In genomic region chr22:20957118-20957690, GRCh38 we compare ENCODE assay signal across 9 cellular contexts. TPM values are rescaled to one million over a fixed set of nuclear protein-coding genes. Genes with fewer than 3 reads are reported as not detected.
A peak's percentile ranks its signal among the peaks of the same experiment; 100 is the strongest.
DNase-seq lines count a peak whose midpoint lies in the region; ATAC-seq, FAIRE-seq and TF ChIP-seq lines count a peak whose summit lies in the region.
"Had no signal": no experiment of that assay in that cellular context is flagged by ENCODE, and none has a peak within 500 bp of the region (broad histone marks: within the 10 kb centered on the region; RNA-seq: fewer than 3 reads in every experiment).

No MANE protein-coding gene starts in this region.

- peak overlapping the region; percentile 78 for H3K9ac ChIP-seq in PC-3 (ENCODE audit: low read length)

- ATAC-seq in PC-3 (peak; percentile 50), GM19463 (IDR thresholded peaks at IDR 0.05; ENCODE audit: unreplicated experiment) (no peak)

- H3K79me2 ChIP-seq in PC-3 (ENCODE audit: low read length), result peaks cover 30% of the 10 kb centered on the region

- H4K20me1 ChIP-seq in PC-3 (ENCODE audit: low read length), result no peaks in the 10 kb centered on the region

- H3K36me3 Mint-ChIP-seq in CD8-positive, alpha-beta memory T cell, result peaks cover 3 to 20% (median 9%) of the 10 kb centered on the region in 3 donors
- peaks cover 14% of the 10 kb centered on the region for H3K36me3 Mint-ChIP-seq in osteocyte (ENCODE audit: unreplicated experiment)

- H3F3A ChIP-seq in PC-3 (ENCODE audit: low read length, unreplicated experiment), result peaks cover 4% of the 10 kb centered on the region

- DNase-seq in CD8-positive, alpha-beta memory T cell, result no peak
- DNase-seq in PC-3 (peak; percentile 22), fibroblast of mammary gland (ENCODE audit: low read depth) (no peak), osteocyte (ENCODE audit: extremely low spot score, unreplicated experiment) (peak; percentile 82), SKM-1 (lab: John Stamatoyannopoulos, UW; ENCODE audit: unreplicated experiment) (no peak), GM12891 (ENCODE audit: insufficient read length, low spot score) (no peak)
- DNase-seq in stimulated activated CD4-positive, alpha-beta T cell treated with anti-CD3 and anti-CD28 coated beads, Interleukin-15, amount 100 ng/mL, for 24 hours, result no peak

- H3K4me1 ChIP-seq in CD8-positive, alpha-beta memory T cell (ENCODE audit: insufficient read depth, low read length), result peaks cover 16% of the 10 kb centered on the region
- H3K4me1 ChIP-seq in PC-3 (ENCODE audit: insufficient read depth, low read length), result peaks cover 13% of the 10 kb centered on the region

- no peaks in the 10 kb centered on the region for H3K9me2 ChIP-seq in PC-3 (replicated peaks; ENCODE audit: low read length)

- TF ChIP-seq CTCF in PC-3 (conservative IDR thresholded peaks at IDR 0.05; ENCODE audit: low read depth, low read length), result no peak
- no peak for TF ChIP-seq CTCF in fibroblast of mammary gland (conservative IDR thresholded peaks at IDR 0.05; ENCODE audit: control insufficient read depth, insufficient read depth, low read depth, low read length)
- no peak for TF ChIP-seq CTCF in osteocyte (IDR thresholded peaks at IDR 0.05)

- TSS peak; percentile 32 for BruUV-seq in PC-3 (replicated peaks; lab: Mats Ljungman, UMichigan)

- TF ChIP-seq POLR2A in GM12891 (IDR thresholded peaks at IDR 0.05; ENCODE audit: low read depth, low read length), result no peak

- peaks cover 21 to 26% of the 10 kb centered on the region in 2 donors for H3K27me3 Mint-ChIP-seq in CD8-positive, alpha-beta memory T cell
- H3K27me3 Mint-ChIP-seq in osteocyte (ENCODE audit: unreplicated experiment), result no peaks in the 10 kb centered on the region

- H3K36me3 ChIP-seq in CD8-positive, alpha-beta memory T cell (ENCODE audit: insufficient read depth, low read length), result peaks cover 6% of the 10 kb centered on the region
- peaks cover 12% of the 10 kb centered on the region; the same call in 1 of the 2 replicates for H3K36me3 ChIP-seq in PC-3 (ENCODE audit: low read depth, low read length)

- no peaks in the 10 kb centered on the region for H3K9me3 ChIP-seq in CD8-positive, alpha-beta memory T cell (ENCODE audit: low read length)
- no peaks in the 10 kb centered on the region for H3K9me3 ChIP-seq in PC-3 (ENCODE audit: low read length)

- H3K4me3 Mint-ChIP-seq in CD8-positive, alpha-beta memory T cell, result peak overlapping the region; percentile 29 to 82 (median 66)
- peak overlapping the region; percentile 68 for H3K4me3 Mint-ChIP-seq in osteocyte (ENCODE audit: unreplicated experiment)

- no peak overlapping the region for H3K27ac ChIP-seq in CD8-positive, alpha-beta memory T cell (ENCODE audit: low read depth, low read length)
- peak overlapping the region; percentile 47 for H3K27ac ChIP-seq in PC-3 (ENCODE audit: low read length)

- intact Hi-C loops in PC-3 (cut with micrococcal nuclease), result no loop called here

- no peak for FAIRE-seq in GM12891 (lab: Jason Lieb, UNC)

- peak overlapping the region; percentile 94 for H2AFZ ChIP-seq in PC-3 (ENCODE audit: low read length)

- POLR2A ChIA-PET in CD8-positive, alpha-beta memory T cell (lab: Charles Lee), result interaction anchor here (0.6 kb wide), 2 partner anchors 1799 to 1848 kb away, joined by 4 read pairs; no protein-coding TSS in a partner anchor
- POLR2A ChIA-PET in PC-3 (lab: Charles Lee; ENCODE audit: unreplicated experiment), result no interaction called here

- H3K9me3 Mint-ChIP-seq in CD8-positive, alpha-beta memory T cell, result no peaks in the 10 kb centered on the region
- H3K9me3 Mint-ChIP-seq in osteocyte (ENCODE audit: unreplicated experiment), result no peaks in the 10 kb centered on the region

- no peak overlapping the region for H3K27ac Mint-ChIP-seq in CD8-positive, alpha-beta memory T cell
- no peak overlapping the region for H3K27ac Mint-ChIP-seq in osteocyte (ENCODE audit: unreplicated experiment)

- peak overlapping the region; percentile 19 for H3K4me3 ChIP-seq in CD8-positive, alpha-beta memory T cell (ENCODE audit: low read length)
- peak overlapping the region; percentile 83 for H3K4me3 ChIP-seq in PC-3 (ENCODE audit: low read length)
- peak overlapping the region; percentile 68 for H3K4me3 ChIP-seq in fibroblast of mammary gland (ENCODE audit: control insufficient read depth, low read depth, low read length)

- peaks cover 4 to 22% (median 5%) of the 10 kb centered on the region in 3 donors for H3K4me1 Mint-ChIP-seq in CD8-positive, alpha-beta memory T cell
- H3K4me1 Mint-ChIP-seq in osteocyte (ENCODE audit: unreplicated experiment), result peaks cover 16% of the 10 kb centered on the region

- peaks cover 10% of the 10 kb centered on the region for H3K27me3 ChIP-seq in CD8-positive, alpha-beta memory T cell (ENCODE audit: insufficient read depth, low read length, poor library complexity, severe bottlenecking)
- no peaks in the 10 kb centered on the region for H3K27me3 ChIP-seq in PC-3 (ENCODE audit: low read length)

- peak overlapping the region; percentile 94 for H3K4me2 ChIP-seq in PC-3 (ENCODE audit: low read length)

- CTCF ChIA-PET in CD8-positive, alpha-beta memory T cell (lab: Charles Lee), result no interaction called here
- CTCF ChIA-PET in PC-3 (lab: Charles Lee), result interaction anchor here (1.0 kb wide), 1 partner anchor 72 kb away, joined by 3 read pairs; no protein-coding TSS in a partner anchor

TF ChIP-seq in GM12891, 5 proteins besides CTCF, POLR2A, EP300 and RAD21:
- no peak for TF ChIP-seq POLR2AphosphoS5 (IDR thresholded peaks at IDR 0.05; ENCODE audit: low read depth, low read length)
- no peak for TF ChIP-seq SPI1 (IDR thresholded peaks at IDR 0.05; ENCODE audit: low read depth, low read length)
- TF ChIP-seq POU2F2 (IDR thresholded peaks at IDR 0.05; ENCODE audit: low read depth, low read length), result no peak
- no peak for TF ChIP-seq PAX5 (IDR thresholded peaks at IDR 0.05; ENCODE audit: insufficient read depth, low read length, severe bottlenecking)

RNA-seq across cellular contexts. Expression of gene AIFM3, which starts 9.9 kb away (rescaled TPM):
- under 1 TPM; 0.16 to 0.33 TPM for total RNA-seq in CD8-positive, alpha-beta memory T cell
- polyA plus RNA-seq in CD8-positive, alpha-beta memory T cell, result not detected
- 0.98 and 1.5 TPM in 2 replicates for total RNA-seq in PC-3 (2014; rRNA removed)
- total RNA-seq in osteocyte, result 0.65 and 0.99 TPM in 2 replicates
- polyA plus RNA-seq in GM12891 (2012; ENCODE audit: low read depth, missing spikeins), result 0.98 TPM
- total RNA-seq: HT1080 had no signal

RNA-seq across cellular contexts. Expression of gene LZTR1, which starts 24.9 kb away (rescaled TPM):
- total RNA-seq in CD8-positive, alpha-beta memory T cell, result 10 to 100 TPM; 75.0 to 78.7 TPM
- polyA plus RNA-seq in CD8-positive, alpha-beta memory T cell, result 17.1 TPM
- 41.0 and 49.3 TPM in 2 replicates for total RNA-seq in PC-3 (2014; rRNA removed)
- total RNA-seq in osteocyte, result 89.4 and 91.5 TPM in 2 replicates
- polyA plus RNA-seq in GM12891 (2012; ENCODE audit: low read depth, missing spikeins), result 18.2 TPM

RNA-seq across cellular contexts. Expression of gene CRKL, which starts 40.0 kb away (rescaled TPM):
- 10 to 100 TPM; 94.0 to 98.1 TPM for total RNA-seq in CD8-positive, alpha-beta memory T cell
- polyA plus RNA-seq in CD8-positive, alpha-beta memory T cell, result 54.5 TPM
- total RNA-seq in PC-3 (2014; rRNA removed) (35.4 and 36.2 TPM in 2 replicates), osteocyte (56.0 and 58.8 TPM in 2 replicates)
- 15.2 TPM for polyA plus RNA-seq in GM12891 (2012; ENCODE audit: low read depth, missing spikeins)

RNA-seq across cellular contexts. Expression of gene THAP7, which starts 44.7 kb away (rescaled TPM):
- 10 to 100 TPM; 43.9 TPM for total RNA-seq in CD8-positive, alpha-beta memory T cell
- polyA plus RNA-seq in CD8-positive, alpha-beta memory T cell, result 42.8 TPM
- total RNA-seq in PC-3 (2014; rRNA removed), result 43.0 and 44.3 TPM in 2 replicates
- 24.8 and 27.0 TPM in 2 replicates for total RNA-seq in osteocyte
- 18.9 TPM for polyA plus RNA-seq in GM12891 (2012; ENCODE audit: low read depth, missing spikeins)

RNA-seq across cellular contexts. Expression of gene P2RX6, which starts 57.8 kb away (rescaled TPM):
- total RNA-seq in CD8-positive, alpha-beta memory T cell, result under 1 TPM; 0.24 to 0.35 TPM
- polyA plus RNA-seq in CD8-positive, alpha-beta memory T cell, result 0.33 TPM
- 1.1 TPM in 1 of 2 replicates, not detected in the other for total RNA-seq in PC-3 (2014; rRNA removed)
- 2.6 and 3.5 TPM in 2 replicates for total RNA-seq in osteocyte
- polyA plus RNA-seq in GM12891 (2012; ENCODE audit: low read depth, missing spikeins), result 0.15 TPM

Comparison
In these comparisons a context has a peak if more than half of its experiments do, and no peak if none do; other contexts are left out.
1. DNase-seq: peak in PC-3 (single experiment) and osteocyte (single experiment); none in CD8-positive, alpha-beta memory T cell (0 of 5), fibroblast of mammary gland (single experiment), stimulated activated CD4-positive, alpha-beta T cell treated with anti-CD3 and anti-CD28 coated beads, Interleukin-15, amount 100 ng/mL, for 24 hours (single experiment), SKM-1 (single experiment) and GM12891 (single experiment).
2. H3K4me3 ChIP-seq: peak in every context shown above with its lines; median percentile 83 in PC-3; 68 in fibroblast of mammary gland; 19 in CD8-positive, alpha-beta memory T cell.